Comparison of ENCODE assay signal across 1 cellular context in the genomic region with DNA sequence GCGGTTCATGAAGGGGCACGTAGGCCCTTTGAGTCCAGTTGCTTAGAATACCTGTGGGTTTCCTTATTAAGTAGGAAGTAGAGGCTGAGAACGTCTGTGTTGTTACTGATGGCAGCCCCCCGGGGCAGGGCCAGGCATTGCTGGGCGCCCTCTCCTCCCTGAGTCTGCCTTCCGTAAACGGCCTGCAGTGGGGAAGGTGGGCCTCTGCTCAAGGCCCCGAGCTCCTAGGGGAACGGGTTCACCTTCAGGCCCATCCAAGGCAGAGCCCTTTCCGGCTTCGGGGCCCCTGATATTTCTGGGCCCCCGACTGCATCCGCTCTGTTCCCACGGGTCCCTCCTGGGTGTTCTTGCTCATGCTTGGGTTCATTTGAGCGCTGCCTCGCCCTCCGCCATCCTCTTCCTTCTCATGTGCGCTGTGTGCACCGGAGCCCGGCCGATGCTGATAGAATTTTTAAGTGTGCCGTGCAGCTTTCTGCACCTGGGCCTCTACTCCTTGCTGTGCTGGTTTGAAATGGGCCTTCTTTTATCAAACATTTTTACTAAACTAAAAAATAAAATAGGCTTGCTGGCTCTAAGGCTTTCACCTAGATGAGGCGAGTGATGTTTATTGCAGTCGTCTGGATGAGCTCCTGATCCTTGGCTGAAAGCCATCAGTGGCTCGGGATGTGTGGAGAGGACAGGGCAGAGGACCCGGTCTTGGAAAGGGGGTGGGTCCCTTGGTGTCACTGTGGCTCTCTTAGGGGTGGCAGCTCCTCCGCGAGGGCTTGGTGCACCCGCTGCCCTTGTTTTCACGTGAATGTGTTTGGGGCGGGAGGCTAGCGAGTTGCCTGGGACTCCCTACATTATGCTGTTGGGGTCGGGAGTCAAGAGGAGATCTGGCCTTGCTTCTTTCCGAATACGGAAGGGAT.
TF ChIP-seq lines count a peak whose summit lies in the region.

No MANE protein-coding gene starts in this region.

TF ChIP-seq in K562, 482 proteins besides CTCF, POLR2A, EP300 and RAD21 (continued from another document):
- no peak for TF ChIP-seq HDGF (IDR thresholded peaks at IDR 0.05)
- no peak for TF ChIP-seq EGR1 (conservative IDR thresholded peaks at IDR 0.05)
- TF ChIP-seq HMGN3 (IDR thresholded peaks at IDR 0.05; ENCODE audit: borderline replicate concordance, extremely low read depth, insufficient read length, low read depth, low read length): no peak
- TF ChIP-seq HDAC8 (tag; IDR thresholded peaks at IDR 0.05): no peak
- TF ChIP-seq CBFA2T2 (conservative IDR thresholded peaks at IDR 0.05): no peak
- no peak for TF ChIP-seq ZC3H11A (IDR thresholded peaks at IDR 0.05; ENCODE audit: low read depth, low read length)
- no peak for TF ChIP-seq ZHX1 (conservative IDR thresholded peaks at IDR 0.05; ENCODE audit: low read length)
